ENCODE assay signal across 8 cellular contexts in genomic region chr7:87345962-87346371, GRCh38. TPM values are rescaled to one million over a fixed set of nuclear protein-coding genes. Genes with fewer than 3 reads are reported as not detected.
A peak's percentile ranks its signal among the peaks of the same experiment; 100 is the strongest.
DNase-seq lines count a peak whose midpoint lies in the region; ATAC-seq lines count a peak whose summit lies in the region.

No MANE protein-coding gene starts in this region.

- peak overlapping the region; percentile 80 for H3K4me3 ChIP-seq in skeletal muscle cell (ENCODE audit: low read depth, low read length)

- H3K9me3 Mint-ChIP-seq in activated CD4-positive, alpha-beta memory T cell treated with anti-CD3 and anti-CD28 coated beads, Interleukin-2, amount 10 ng/mL, durations not matched to agents 7 days and 5 days = peaks cover 2% of the 10 kb centered on the region

- no peak for DNase-seq in activated CD4-positive, alpha-beta memory T cell treated with anti-CD3 and anti-CD28 coated beads, Interleukin-2, amount 10 ng/mL, durations not matched to agents 7 days and 5 days
- DNase-seq in left ventricle myocardium superior (no peak), skeletal muscle cell (ENCODE audit: low read depth) (no peak), NCI-H2171 (lab: John Stamatoyannopoulos, UW) (no peak), COLO668 (lab: John Stamatoyannopoulos, UW; ENCODE audit: unreplicated experiment) (no peak), SIG-M5 treated with dmso at 0.1 percent for 504 hours (lab: John Stamatoyannopoulos, UW; ENCODE audit: unreplicated experiment) (no peak)

- intact Hi-C loops in left ventricle myocardium superior (cut with micrococcal nuclease) = no loop called here

- no peaks in the 10 kb centered on the region for H3K27me3 Mint-ChIP-seq in activated CD4-positive, alpha-beta memory T cell treated with anti-CD3 and anti-CD28 coated beads, Interleukin-2, amount 10 ng/mL, durations not matched to agents 7 days and 5 days

- H3K27ac Mint-ChIP-seq in activated CD4-positive, alpha-beta memory T cell treated with anti-CD3 and anti-CD28 coated beads, Interleukin-2, amount 10 ng/mL, durations not matched to agents 7 days and 5 days = peak overlapping the region; percentile 88

- peak; percentile 5 for ATAC-seq in GM18498 (IDR thresholded peaks at IDR 0.05; ENCODE audit: unreplicated experiment)
- peak; percentile 0 for ATAC-seq in HG02884 (IDR thresholded peaks at IDR 0.05; ENCODE audit: unreplicated experiment)
- peak; percentile 28 for ATAC-seq in left ventricle myocardium superior

- peaks cover 40% of the 10 kb centered on the region for H3K36me3 Mint-ChIP-seq in activated CD4-positive, alpha-beta memory T cell treated with anti-CD3 and anti-CD28 coated beads, Interleukin-2, amount 10 ng/mL, durations not matched to agents 7 days and 5 days (ENCODE audit: low read depth)

- CTCF ChIA-PET in activated CD4-positive, alpha-beta memory T cell treated with anti-CD3 and anti-CD28 coated beads, Interleukin-2, amount 10 ng/mL, durations not matched to agents 7 days and 5 days (lab: Charles Lee) = interaction anchor here (1.1 to 1.3 kb wide), 3 partner anchors 17 to 69 kb away, joined by 3 to 4 read pairs (median 3); no protein-coding TSS in a partner anchor

- POLR2A ChIA-PET in activated CD4-positive, alpha-beta memory T cell treated with anti-CD3 and anti-CD28 coated beads, Interleukin-2, amount 10 ng/mL, durations not matched to agents 7 days and 5 days (lab: Charles Lee) = interaction anchor here (1.0 to 2.4 kb wide), 10 partner anchors 11 to 193 kb away, joined by 3 to 18 read pairs (median 6); partner anchors contain the start of genes DMTF1 and TMEM243

- peaks cover 48% of the 10 kb centered on the region for H3K4me1 Mint-ChIP-seq in activated CD4-positive, alpha-beta memory T cell treated with anti-CD3 and anti-CD28 coated beads, Interleukin-2, amount 10 ng/mL, durations not matched to agents 7 days and 5 days

- H3K4me3 Mint-ChIP-seq in activated CD4-positive, alpha-beta memory T cell treated with anti-CD3 and anti-CD28 coated beads, Interleukin-2, amount 10 ng/mL, durations not matched to agents 7 days and 5 days = peak overlapping the region; percentile 86

RNA-seq across cellular contexts. Expression of gene CROT, which starts 0.5 kb away (rescaled TPM):
- 10 to 100 TPM in 1 of 2 experiments, 1 to 10 TPM in 1; 9.5 to 12.6 TPM for total RNA-seq in activated CD4-positive, alpha-beta memory T cell treated with anti-CD3 and anti-CD28 coated beads, Interleukin-2, amount 10 ng/mL, durations not matched to agents 7 days and 5 days
- 8.8 TPM for total RNA-seq in left ventricle myocardium superior
